10 cellular contexts compared by ENCODE assay signal in genomic region chr12:57852620-57853509, GRCh38. TPM values are rescaled to one million over a fixed set of nuclear protein-coding genes. Genes with fewer than 3 reads are reported as not detected.
A peak's percentile ranks its signal among the peaks of the same experiment; 100 is the strongest.
DNase-seq lines count a peak whose midpoint lies in the region; ATAC-seq and TF ChIP-seq lines count a peak whose summit lies in the region.
"Had no signal": no experiment of that assay in that cellular context is flagged by ENCODE, and none has a peak within 500 bp of the region (broad histone marks: within the 10 kb centered on the region; RNA-seq: fewer than 3 reads in every experiment).

No MANE protein-coding gene starts in this region.

- H3K27me3 ChIP-seq in BLaER1, result peaks cover 67% of the 10 kb centered on the region
- peaks cover 0 to 18% (median 0%) of the 10 kb centered on the region in 7 donors for H3K27me3 ChIP-seq in heart right ventricle

- H3K36me3 ChIP-seq in BLaER1, result no peaks in the 10 kb centered on the region
- H3K36me3 ChIP-seq in heart right ventricle, result no peaks in the 10 kb centered on the region

- H3K4me1 ChIP-seq in BLaER1 (peaks cover 28% of the 10 kb centered on the region), heart right ventricle (peaks cover 0 to 51% (median 33%) of the 10 kb centered on the region in 9 donors)

- no peak overlapping the region for H3K9ac ChIP-seq in BLaER1

- peaks cover 8% of the 10 kb centered on the region; the same call in 1 of the 2 replicates for H3K9me3 ChIP-seq in BLaER1
- H3K9me3 ChIP-seq in heart right ventricle, result peaks cover 0 to 4% (median 0%) of the 10 kb centered on the region in 11 donors

- TF ChIP-seq CTCF in heart right ventricle (IDR thresholded peaks at IDR 0.05) (peak in 4 of 9 donors; percentile 15 to 45 (median 42)), omental fat pad (IDR thresholded peaks at IDR 0.05) (no peak)

- H3K27ac ChIP-seq in BLaER1, result no peak overlapping the region
- H3K27ac ChIP-seq in heart right ventricle, result peak overlapping the region; percentile 32 to 91 (median 86)

- H3K27ac Mint-ChIP-seq in activated naive CD8-positive, alpha-beta T cell, result no peak overlapping the region
- H3K27ac Mint-ChIP-seq: CD4-positive, alpha-beta memory T cell had no signal

- H3K4me2 ChIP-seq in BLaER1, result peak overlapping the region; percentile 55

- ATAC-seq in heart right ventricle (peak; percentile 78 to 89 (median 84)), omental fat pad (ENCODE audit: low FRiP score) (peak; percentile 47), HG03378 (IDR thresholded peaks at IDR 0.05; ENCODE audit: unreplicated experiment) (no peak)

- no peaks in the 10 kb centered on the region for H3K9me3 Mint-ChIP-seq in activated naive CD8-positive, alpha-beta T cell (ENCODE audit: low read depth)

- peak; percentile 55 to 78 for DNase-seq in heart right ventricle
- DNase-seq in omental fat pad (ENCODE audit: low spot score), result no peak
- DNase-seq in DMS153 treated with DMSO at 0.1 percent for 48 hours (lab: John Stamatoyannopoulos, UW; ENCODE audit: unreplicated experiment), result no peak
- no peak for DNase-seq in kidney tubule cell (ENCODE audit: low spot score)
- no peak for DNase-seq in 8988T
- DNase-seq: CD4-positive, alpha-beta memory T cell; NCI-H1417 treated with DMSO at 0.1 percent for 48 hours had no signal

- intact Hi-C loops in heart right ventricle (cut with DNase I), result no loop called here

- no peaks in the 10 kb centered on the region for H3K36me3 Mint-ChIP-seq in activated naive CD8-positive, alpha-beta T cell

- peaks cover 31% of the 10 kb centered on the region for H3K4me1 Mint-ChIP-seq in activated naive CD8-positive, alpha-beta T cell (ENCODE audit: low read depth)

- H3K4me3 ChIP-seq in BLaER1 (peak overlapping the region; percentile 31; the same call in 1 of the 2 replicates), heart right ventricle (peak overlapping the region in 9 of 10 donors; percentile 30 to 59 (median 50))

- H3K4me3 Mint-ChIP-seq in activated naive CD8-positive, alpha-beta T cell, result peak overlapping the region; percentile 54
- H3K4me3 Mint-ChIP-seq: CD4-positive, alpha-beta memory T cell had no signal

- H3K27me3 Mint-ChIP-seq in activated naive CD8-positive, alpha-beta T cell, result no peaks in the 10 kb centered on the region

- 18 to 26% methylated on average over 35 to 38 of the region's 38 CpGs for WGBS in heart right ventricle, 2 donors

- H4K20me1 ChIP-seq in BLaER1, result peaks cover 13% of the 10 kb centered on the region

RNA-seq across cellular contexts. Expression of gene CTDSP2, which starts 6.3 kb away (rescaled TPM):
- total RNA-seq in heart right ventricle, result 100 to 1,000 TPM in 2 of 10 donors, 10 to 100 TPM in 8; 76.4 to 138 (median 86.3) TPM
- 10 to 100 TPM; 31.2 to 31.7 TPM for polyA plus RNA-seq in heart right ventricle
- 100 to 1,000 TPM; 106 to 179 (median 150) TPM for total RNA-seq in omental fat pad

RNA-seq across cellular contexts. Expression of gene AVIL, which starts 34.3 kb away (rescaled TPM):
- total RNA-seq in heart right ventricle (1 to 10 TPM in 9 of 10 donors, under 1 TPM in 1; 1.00 to 2.9 (median 1.7) TPM), omental fat pad (1 to 10 TPM; 6.4 to 9.5 (median 8.7) TPM)
- polyA plus RNA-seq in heart right ventricle, result 1 to 10 TPM; 1.3 to 8.4 TPM

Comparison
In these comparisons a context has a peak if more than half of its experiments do, and no peak if none do; other contexts are left out.
1. DNase-seq: peak in heart right ventricle (2 of 2); none in omental fat pad (single experiment), DMS153 treated with DMSO at 0.1 percent for 48 hours (single experiment), kidney tubule cell (single experiment) and 8988T (single experiment).